8 cellular contexts compared by ENCODE assay signal in the genomic region with DNA sequence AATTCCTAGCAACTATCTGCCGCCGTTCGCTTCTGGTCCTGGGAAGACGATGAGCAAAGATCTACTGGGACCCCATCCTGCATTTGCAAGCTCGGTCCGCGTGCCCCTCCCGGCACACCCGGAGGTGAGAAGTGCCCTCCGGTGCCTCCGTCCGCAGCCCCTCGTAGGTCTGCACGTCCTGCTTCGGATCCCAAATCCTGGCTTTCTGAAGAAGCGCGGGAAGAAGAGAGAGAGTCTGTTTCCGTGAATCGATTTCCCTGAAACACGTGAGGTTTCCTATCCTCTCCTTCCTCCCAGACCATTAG. TPM values are rescaled to one million over a fixed set of nuclear protein-coding genes. Genes with fewer than 3 reads are reported as not detected.
DNase-seq lines count a peak whose midpoint lies in the region; FAIRE-seq and TF ChIP-seq lines count a peak whose summit lies in the region.

No MANE protein-coding gene starts in this region.

- peak overlapping the region; percentile 83 for H3K4me2 ChIP-seq in Loucy (ENCODE audit: low read depth, low read length, poor library complexity, severe bottlenecking)

- H3K27ac Mint-ChIP-seq in endodermal cell = no peak overlapping the region
- no peak overlapping the region for H3K27ac Mint-ChIP-seq in neural crest cell (ENCODE audit: unreplicated experiment)

- H3K27me3 Mint-ChIP-seq in endodermal cell (ENCODE audit: insufficient read depth) = peaks cover 99% of the 10 kb centered on the region
- H3K27me3 Mint-ChIP-seq in neural crest cell (ENCODE audit: low read depth) = peaks cover 97% of the 10 kb centered on the region

- H3K4me1 ChIP-seq in Loucy (ENCODE audit: insufficient read depth, low read length, poor library complexity, severe bottlenecking) (no peaks in the 10 kb centered on the region), endodermal cell (ENCODE audit: control insufficient read depth, insufficient read depth, low read length) (no peaks in the 10 kb centered on the region)

- no peak for FAIRE-seq in D721Med (lab: Jason Lieb, UNC)

- H3K36me3 Mint-ChIP-seq in endodermal cell (ENCODE audit: low read depth) (no peaks in the 10 kb centered on the region), neural crest cell (ENCODE audit: low read depth) (no peaks in the 10 kb centered on the region)

- H3K4me3 Mint-ChIP-seq in endodermal cell (peak overlapping the region; percentile 47), neural crest cell (peak overlapping the region; percentile 77)

- peak overlapping the region; percentile 69 for H3K4me3 ChIP-seq in AG10803 (ENCODE audit: low read length)
- peak overlapping the region; percentile 75 for H3K4me3 ChIP-seq in Loucy (ENCODE audit: low read length, poor library complexity, severe bottlenecking)
- H3K4me3 ChIP-seq in endodermal cell (ENCODE audit: low read length) = peak overlapping the region; percentile 71

- H3K9me3 ChIP-seq in Loucy (ENCODE audit: insufficient read depth, low read depth, low read length) (no peaks in the 10 kb centered on the region), endodermal cell (ENCODE audit: control insufficient read depth, low read length) (no peaks in the 10 kb centered on the region)

- H3K27ac ChIP-seq in endodermal cell (ENCODE audit: low read depth, low read length) = no peak overlapping the region

- H3K27me3 ChIP-seq in Loucy (ENCODE audit: insufficient read depth, low read length, poor library complexity, severe bottlenecking) (peaks cover 8% of the 10 kb centered on the region), endodermal cell (ENCODE audit: control insufficient read depth, insufficient read depth, low read length, poor library complexity, severe bottlenecking) (peaks cover 99% of the 10 kb centered on the region)

- peaks cover 13% of the 10 kb centered on the region for H3K4me1 Mint-ChIP-seq in endodermal cell
- peaks cover 21% of the 10 kb centered on the region for H3K4me1 Mint-ChIP-seq in neural crest cell

- no peaks in the 10 kb centered on the region for H3K36me3 ChIP-seq in Loucy (ENCODE audit: insufficient read depth, low read length)
- H3K36me3 ChIP-seq in endodermal cell (ENCODE audit: control insufficient read depth, insufficient read depth, low read length) = no peaks in the 10 kb centered on the region

- peak overlapping the region; percentile 87 for H2AFZ ChIP-seq in Loucy (ENCODE audit: low read length)

- H4K20me1 ChIP-seq in Loucy (ENCODE audit: insufficient read depth, low read length, poor library complexity, severe bottlenecking) = no peaks in the 10 kb centered on the region

- 9 to 11% methylated on average over 12 to 20 of the region's 20 CpGs for WGBS in endodermal cell (ENCODE audit: insufficient coverage in 1 of 2, insufficient read length in 1 of 2), 2 experiments

- H3K9ac ChIP-seq in Loucy (ENCODE audit: low read depth, low read length, poor library complexity, severe bottlenecking) (no peak overlapping the region), endodermal cell (ENCODE audit: extremely low read depth, low read length, poor library complexity, severe bottlenecking) (no peak overlapping the region)

- TF ChIP-seq CTCF in AG10803 (conservative IDR thresholded peaks at IDR 0.05; ENCODE audit: low read length) (no peak), Loucy (conservative IDR thresholded peaks at IDR 0.05; ENCODE audit: low read length) (no peak), endodermal cell (conservative IDR thresholded peaks at IDR 0.05) (no peak), neural crest cell (conservative IDR thresholded peaks at IDR 0.05) (no peak), D721Med (IDR thresholded peaks at IDR 0.05; ENCODE audit: insufficient read depth, missing control alignments) (no peak)

- DNase-seq in AG10803 (ENCODE audit: low read depth) (no peak), endodermal cell (peak; percentile 54), neural crest cell (ENCODE audit: low read depth, low spot score) (no peak), D721Med (ENCODE audit: insufficient read length, low spot score) (no peak), NCI-H2029 treated with DMSO at 0.1 percent for 48 hours (lab: John Stamatoyannopoulos, UW) (no peak), NCI-H187 (lab: John Stamatoyannopoulos, UW) (no peak)
- no peak for DNase-seq in stimulated activated CD4-positive, alpha-beta T cell treated with anti-CD3 and anti-CD28 coated beads, Interleukin-4, amount 100 ng/mL, for 24 hours

- H3K9me2 ChIP-seq in Loucy (replicated peaks; ENCODE audit: low read depth, low read length) = no peaks in the 10 kb centered on the region

- no peaks in the 10 kb centered on the region for H3F3A ChIP-seq in Loucy (ENCODE audit: low read depth)

- H3K9me3 Mint-ChIP-seq in endodermal cell (peaks cover 2% of the 10 kb centered on the region), neural crest cell (no peaks in the 10 kb centered on the region)

- no peaks in the 10 kb centered on the region for H3K79me2 ChIP-seq in Loucy (ENCODE audit: insufficient read depth, low read length)

RNA-seq across cellular contexts. Expression of a gene that starts 5.0 kb away (rescaled TPM):
- total RNA-seq in endodermal cell (not detected), neural crest cell (0.33 and 0.45 TPM in 2 replicates)
- polyA plus RNA-seq in endodermal cell (2013, experiment 1 of 2) = 0.82 TPM
- polyA plus RNA-seq in endodermal cell (2013, experiment 2 of 2) = 0.46 TPM
